8 cellular contexts compared by ENCODE assay signal in the genomic region with DNA sequence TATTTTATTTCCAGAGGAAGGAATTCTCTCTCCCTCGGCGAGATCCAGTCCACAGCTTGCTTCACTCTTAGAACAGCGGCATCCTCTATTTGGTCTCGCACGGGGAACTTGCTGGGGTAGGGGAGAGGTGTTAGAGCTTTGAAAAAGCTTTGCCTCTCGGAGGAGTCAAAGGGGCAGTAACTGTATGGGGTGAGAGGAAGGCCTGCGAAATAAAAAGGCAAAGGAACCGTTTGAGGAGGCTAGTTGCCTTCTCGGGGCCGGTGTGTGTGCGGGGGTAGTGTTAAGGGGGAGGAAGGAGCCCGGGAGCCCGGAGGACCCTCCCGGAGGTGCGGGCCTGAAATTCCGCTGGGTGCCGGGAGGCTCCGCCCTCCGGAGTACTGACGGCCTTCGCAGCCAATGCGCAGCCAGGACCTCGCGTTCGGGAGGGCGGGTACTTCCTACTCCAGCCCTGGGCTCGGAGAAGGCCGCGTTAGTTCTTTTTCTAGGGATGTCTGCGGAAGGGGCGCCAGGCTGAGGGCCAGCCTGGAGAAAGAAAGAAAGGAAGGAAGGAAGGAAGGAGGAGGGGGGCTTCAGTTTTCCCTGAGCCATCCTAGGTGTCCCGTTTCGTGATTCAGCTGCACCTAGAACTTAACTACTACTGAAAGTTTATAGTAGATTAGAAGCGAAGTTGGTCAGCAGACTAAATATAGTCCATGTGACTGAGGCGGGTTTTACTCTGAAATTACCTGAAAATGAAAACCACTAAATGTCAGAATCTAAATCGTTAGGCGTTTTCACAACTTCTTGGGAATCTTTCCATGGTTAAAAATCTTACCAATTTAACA. TPM values are rescaled to one million over a fixed set of nuclear protein-coding genes. Genes with fewer than 3 reads are reported as not detected.
DNase-seq lines count a peak whose midpoint lies in the region; ATAC-seq and TF ChIP-seq lines count a peak whose summit lies in the region.

No MANE protein-coding gene starts in this region.

- intact Hi-C loops in activated T-helper 1 cell treated with anti-CD3 and anti-CD28 coated beads, Interleukin-12 subunit alpha, Interleukin-12 subunit beta, Interleukin-2, Interleukin-4 antibody, amounts not matched to agents 30 ng/mL and 10 ng/mL and 1 ng/mL, durations not matched to agents 14 hours and 24 hours and 36 hours (cut with micrococcal nuclease) = loop anchor here (1.0 to 10.0 kb wide), 12 partner anchors 8 to 886 kb away; partner anchors contain the start of genes C1orf53, DENND1B and PTPRC

- H4K20me1 ChIP-seq in fibroblast of lung (ENCODE audit: control insufficient read depth, extremely low read depth, insufficient read depth, low read length) = no peaks in the 10 kb centered on the region

- POLR2A ChIA-PET in naive thymus-derived CD8-positive, alpha-beta T cell (lab: Charles Lee) = interaction anchor here (0.8 to 4.4 kb wide), 9 partner anchors 9 to 252 kb away, joined by 3 to 54 read pairs (median 7); no protein-coding TSS in a partner anchor

- H3K9ac ChIP-seq in fibroblast of lung (ENCODE audit: insufficient read depth, low read length) = peak overlapping the region; percentile 67

- H3K9me3 ChIP-seq in fibroblast of lung (ENCODE audit: control insufficient read depth, insufficient read depth, low read depth, low read length) = no peaks in the 10 kb centered on the region

- H3K4me3 ChIP-seq in fibroblast of lung (replicated peaks in 1 of 4; ENCODE audit: control extremely low read depth in 1 of 4, insufficient read depth in 1 of 4, low read depth in 3 of 4, low read length in 4 of 4) = peak overlapping the region; percentile 62 to 89 (median 76)

- H2AFZ ChIP-seq in fibroblast of lung (ENCODE audit: low read length) = peak overlapping the region; percentile 81

- peak; percentile 75 to 76 for ATAC-seq in naive thymus-derived CD8-positive, alpha-beta T cell
- ATAC-seq in stimulated activated naive B cell treated with anti-CD40 and anti-IgM and Interleukin-4, amounts not matched to agents 10 μg/mL and 1 μg/mL and 100 μg/mL, for 72 hours (replicated peaks) = peak; percentile 77 to 81

- peak overlapping the region; percentile 97 for H3K4me3 Mint-ChIP-seq in activated T-helper 1 cell treated with anti-CD3 and anti-CD28 coated beads, Interleukin-12 subunit alpha, Interleukin-12 subunit beta, Interleukin-2, Interleukin-4 antibody, amounts not matched to agents 30 ng/mL and 10 ng/mL and 1 ng/mL, durations not matched to agents 14 hours and 24 hours and 36 hours
- peak overlapping the region; percentile 94 to 100 (median 100) for H3K4me3 Mint-ChIP-seq in naive thymus-derived CD8-positive, alpha-beta T cell
- H3K4me3 Mint-ChIP-seq in stimulated activated naive B cell treated with anti-CD40 and anti-IgM and Interleukin-4, amounts not matched to agents 10 μg/mL and 1 μg/mL and 100 μg/mL, for 72 hours = peak overlapping the region; percentile 92 to 99

- TF ChIP-seq CTCF in fibroblast of lung (conservative IDR thresholded peaks at IDR 0.05 in 1 of 2, IDR thresholded peaks at IDR 0.05 in 1 of 2; ENCODE audit: low read depth in 1 of 2, low read length in 2 of 2) = no peak

- H3K4me2 ChIP-seq in fibroblast of lung (ENCODE audit: extremely low read depth, insufficient read depth, low read length) = peak overlapping the region; percentile 98

- peaks cover 65% of the 10 kb centered on the region for H3K79me2 ChIP-seq in fibroblast of lung (ENCODE audit: control insufficient read depth, insufficient read depth, low read length)

- H3K36me3 Mint-ChIP-seq in activated T-helper 1 cell treated with anti-CD3 and anti-CD28 coated beads, Interleukin-12 subunit alpha, Interleukin-12 subunit beta, Interleukin-2, Interleukin-4 antibody, amounts not matched to agents 30 ng/mL and 10 ng/mL and 1 ng/mL, durations not matched to agents 14 hours and 24 hours and 36 hours (ENCODE audit: low read depth) = peaks cover 6% of the 10 kb centered on the region
- peaks cover 0 to 5% (median 0%) of the 10 kb centered on the region in 3 donors for H3K36me3 Mint-ChIP-seq in naive thymus-derived CD8-positive, alpha-beta T cell
- peaks cover 2 to 7% of the 10 kb centered on the region in 2 donors for H3K36me3 Mint-ChIP-seq in stimulated activated naive B cell treated with anti-CD40 and anti-IgM and Interleukin-4, amounts not matched to agents 10 μg/mL and 1 μg/mL and 100 μg/mL, for 72 hours

- no peaks in the 10 kb centered on the region for H3K4me1 ChIP-seq in fibroblast of lung (ENCODE audit: control insufficient read depth, extremely low read depth, insufficient read depth, low read length)

- H3K27me3 Mint-ChIP-seq in activated T-helper 1 cell treated with anti-CD3 and anti-CD28 coated beads, Interleukin-12 subunit alpha, Interleukin-12 subunit beta, Interleukin-2, Interleukin-4 antibody, amounts not matched to agents 30 ng/mL and 10 ng/mL and 1 ng/mL, durations not matched to agents 14 hours and 24 hours and 36 hours (ENCODE audit: insufficient read depth) = no peaks in the 10 kb centered on the region
- no peaks in the 10 kb centered on the region for H3K27me3 Mint-ChIP-seq in naive thymus-derived CD8-positive, alpha-beta T cell
- no peaks in the 10 kb centered on the region for H3K27me3 Mint-ChIP-seq in stimulated activated naive B cell treated with anti-CD40 and anti-IgM and Interleukin-4, amounts not matched to agents 10 μg/mL and 1 μg/mL and 100 μg/mL, for 72 hours

- DNase-seq in ELF-1 (ENCODE audit: low read depth, low spot score) = peak; percentile 96
- peak; percentile 87 for DNase-seq in H4 (ENCODE audit: low spot score)
- peak; percentile 83 for DNase-seq in LHCN-M2 (ENCODE audit: low read depth)
- DNase-seq in RKO (ENCODE audit: low spot score) = peak; percentile 92
- peak; percentile 83 for DNase-seq in activated T-helper 1 cell treated with anti-CD3 and anti-CD28 coated beads, Interleukin-12 subunit alpha, Interleukin-12 subunit beta, Interleukin-2, Interleukin-4 antibody, amounts not matched to agents 30 ng/mL and 10 ng/mL and 1 ng/mL, durations not matched to agents 14 hours and 24 hours and 36 hours (ENCODE audit: low spot score)
- DNase-seq in fibroblast of lung (ENCODE audit: low read depth in 2 of 2) = peak; percentile 90 to 91
- peak; percentile 74 to 88 (median 82) for DNase-seq in naive thymus-derived CD8-positive, alpha-beta T cell
- DNase-seq in stimulated activated naive B cell treated with anti-CD40 and anti-IgM and Interleukin-4, amounts not matched to agents 10 μg/mL and 1 μg/mL and 100 μg/mL, for 72 hours = peak; percentile 85

- no peaks in the 10 kb centered on the region for H3K36me3 ChIP-seq in fibroblast of lung (ENCODE audit: control insufficient read depth, insufficient read depth, low read length)

- H3K27me3 ChIP-seq in fibroblast of lung (ENCODE audit: control insufficient read depth, insufficient read depth, low read length) = no peaks in the 10 kb centered on the region

- H3K27ac Mint-ChIP-seq in activated T-helper 1 cell treated with anti-CD3 and anti-CD28 coated beads, Interleukin-12 subunit alpha, Interleukin-12 subunit beta, Interleukin-2, Interleukin-4 antibody, amounts not matched to agents 30 ng/mL and 10 ng/mL and 1 ng/mL, durations not matched to agents 14 hours and 24 hours and 36 hours = peak overlapping the region; percentile 96
- H3K27ac Mint-ChIP-seq in naive thymus-derived CD8-positive, alpha-beta T cell = peak overlapping the region; percentile 96 to 100 (median 99)
- peak overlapping the region; percentile 97 for H3K27ac Mint-ChIP-seq in stimulated activated naive B cell treated with anti-CD40 and anti-IgM and Interleukin-4, amounts not matched to agents 10 μg/mL and 1 μg/mL and 100 μg/mL, for 72 hours

- peaks cover 54% of the 10 kb centered on the region for H3K4me1 Mint-ChIP-seq in activated T-helper 1 cell treated with anti-CD3 and anti-CD28 coated beads, Interleukin-12 subunit alpha, Interleukin-12 subunit beta, Interleukin-2, Interleukin-4 antibody, amounts not matched to agents 30 ng/mL and 10 ng/mL and 1 ng/mL, durations not matched to agents 14 hours and 24 hours and 36 hours (ENCODE audit: low read depth)
- H3K4me1 Mint-ChIP-seq in naive thymus-derived CD8-positive, alpha-beta T cell = peaks cover 28 to 72% (median 50%) of the 10 kb centered on the region in 4 donors
- H3K4me1 Mint-ChIP-seq in stimulated activated naive B cell treated with anti-CD40 and anti-IgM and Interleukin-4, amounts not matched to agents 10 μg/mL and 1 μg/mL and 100 μg/mL, for 72 hours = peaks cover 20 to 40% of the 10 kb centered on the region in 2 donors

- H3K9me3 Mint-ChIP-seq in activated T-helper 1 cell treated with anti-CD3 and anti-CD28 coated beads, Interleukin-12 subunit alpha, Interleukin-12 subunit beta, Interleukin-2, Interleukin-4 antibody, amounts not matched to agents 30 ng/mL and 10 ng/mL and 1 ng/mL, durations not matched to agents 14 hours and 24 hours and 36 hours = no peaks in the 10 kb centered on the region
- H3K9me3 Mint-ChIP-seq in naive thymus-derived CD8-positive, alpha-beta T cell = no peaks in the 10 kb centered on the region
- H3K9me3 Mint-ChIP-seq in stimulated activated naive B cell treated with anti-CD40 and anti-IgM and Interleukin-4, amounts not matched to agents 10 μg/mL and 1 μg/mL and 100 μg/mL, for 72 hours = no peaks in the 10 kb centered on the region

- H3K27ac ChIP-seq in fibroblast of lung (ENCODE audit: insufficient read depth, low read length) = peak overlapping the region; percentile 68

RNA-seq across cellular contexts. Expression of gene NEK7, which starts 2.2 kb away (rescaled TPM):
- total RNA-seq in H4 (2014; rRNA removed; shearing (Covaris generic)) = 28.0 and 36.0 TPM in 2 replicates
- total RNA-seq in LHCN-M2 (2014; rRNA removed) (66.8 and 73.0 TPM in 2 replicates), fibroblast of lung (72.9 and 90.5 TPM in 2 replicates)
- polyA plus RNA-seq in LHCN-M2 (2012) = 18.7 TPM
- 69.3 and 71.8 TPM in 2 replicates for total RNA-seq in activated T-helper 1 cell treated with anti-CD3 and anti-CD28 coated beads, Interleukin-12 subunit alpha, Interleukin-12 subunit beta, Interleukin-2, Interleukin-4 antibody, amounts not matched to agents 30 ng/mL and 10 ng/mL and 1 ng/mL, durations not matched to agents 14 hours and 24 hours and 36 hours
- polyA plus RNA-seq in fibroblast of lung = 98.2 and 207 TPM in 2 replicates
- 38.4 and 71.4 TPM in 2 replicates for polyA plus RNA-seq in fibroblast of lung (2012)
- 4.6 and 15.7 TPM in 2 replicates for polyA minus RNA-seq in fibroblast of lung (ENCODE audit: low replicate concordance)
- total RNA-seq in naive thymus-derived CD8-positive, alpha-beta T cell = 10 to 100 TPM; 46.2 to 58.2 TPM
- 10 to 100 TPM; 21.6 to 44.5 (median 39.2) TPM for polyA plus RNA-seq in naive thymus-derived CD8-positive, alpha-beta T cell

Comparison
In these comparisons a context has a peak if more than half of its experiments do, and no peak if none do; other contexts are left out.
1. Peak in every context shown above with its lines: DNase-seq, ATAC-seq, H3K4me3 ChIP-seq and H3K27ac ChIP-seq.